ENCODE assay signal across 16 cellular contexts in genomic region chr4:30094866-30095265, GRCh38.
"Had no signal": no experiment of that assay in that cellular context is flagged by ENCODE, and none has a peak within 500 bp of the region (broad histone marks: within the 10 kb centered on the region; RNA-seq: fewer than 3 reads in every experiment).

No MANE protein-coding gene starts in this region.

- H3K9me3 ChIP-seq: colonic mucosa had no signal

- DNase-seq: activated CD4-positive, alpha-beta memory T cell treated with anti-CD3 and anti-CD28 coated beads for 36 hours; activated gamma-delta T cell; activated naive CD8-positive, alpha-beta T cell treated with anti-CD3 and anti-CD28 coated beads for 36 hours; activated T-cell treated with anti-CD3 and anti-CD28 coated beads, Interleukin-2, amount 50 U/mL, for 48 hours; anterior cingulate cortex; colonic mucosa; effector CD4-positive, alpha-beta T cell; head of caudate nucleus; occipital lobe; stimulated activated CD4-positive, alpha-beta T cell treated with anti-CD3 and anti-CD28 coated beads, Interleukin-12 subunit alpha, Interleukin-12 subunit beta, amount 100 ng/mL, for 4 hours; stimulated activated naive CD4-positive, alpha-beta T cell treated with Interleukin-2 at 50 U/mL for 16 hours; upper lobe of left lung had no signal

- H3K4me1 Mint-ChIP-seq: activated naive CD8-positive, alpha-beta T cell treated with anti-CD3 and anti-CD28 coated beads for 36 hours; nephron had no signal

- H3K36me3 ChIP-seq: cardiac muscle cell, colonic mucosa, upper lobe of left lung had no signal

- H3K27ac Mint-ChIP-seq: activated CD4-positive, alpha-beta memory T cell treated with anti-CD3 and anti-CD28 coated beads for 36 hours; activated naive CD8-positive, alpha-beta T cell treated with anti-CD3 and anti-CD28 coated beads for 36 hours; nephron had no signal

- H3K27me3 Mint-ChIP-seq: activated CD4-positive, alpha-beta memory T cell treated with anti-CD3 and anti-CD28 coated beads for 36 hours; activated naive CD8-positive, alpha-beta T cell treated with anti-CD3 and anti-CD28 coated beads for 36 hours had no signal

- H3K27ac ChIP-seq: cardiac muscle cell, colonic mucosa, upper lobe of left lung had no signal

- H3K4me3 Mint-ChIP-seq: activated CD4-positive, alpha-beta memory T cell treated with anti-CD3 and anti-CD28 coated beads for 36 hours; activated naive CD8-positive, alpha-beta T cell treated with anti-CD3 and anti-CD28 coated beads for 36 hours; nephron had no signal

- H3K4me3 ChIP-seq: cardiac muscle cell, colonic mucosa, upper lobe of left lung had no signal

- FAIRE-seq: islet of Langerhans had no signal

- H3K27me3 ChIP-seq: cardiac muscle cell, colonic mucosa, upper lobe of left lung had no signal

- ATAC-seq: sciatic nerve had no signal

- H3K36me3 Mint-ChIP-seq: activated CD4-positive, alpha-beta memory T cell treated with anti-CD3 and anti-CD28 coated beads for 36 hours; activated naive CD8-positive, alpha-beta T cell treated with anti-CD3 and anti-CD28 coated beads for 36 hours had no signal

- H3K4me1 ChIP-seq: colonic mucosa, upper lobe of left lung had no signal
